In genomic region chr20:50788045-50788867, GRCh38 we compare ENCODE assay signal across 1 cellular context.
TF ChIP-seq lines count a peak whose summit lies in the region.

No MANE protein-coding gene starts in this region.

TF ChIP-seq in HepG2, 621 proteins besides CTCF, POLR2A, EP300 and RAD21 (continued from another document and continues in another):
- TF ChIP-seq, protein P1, sequence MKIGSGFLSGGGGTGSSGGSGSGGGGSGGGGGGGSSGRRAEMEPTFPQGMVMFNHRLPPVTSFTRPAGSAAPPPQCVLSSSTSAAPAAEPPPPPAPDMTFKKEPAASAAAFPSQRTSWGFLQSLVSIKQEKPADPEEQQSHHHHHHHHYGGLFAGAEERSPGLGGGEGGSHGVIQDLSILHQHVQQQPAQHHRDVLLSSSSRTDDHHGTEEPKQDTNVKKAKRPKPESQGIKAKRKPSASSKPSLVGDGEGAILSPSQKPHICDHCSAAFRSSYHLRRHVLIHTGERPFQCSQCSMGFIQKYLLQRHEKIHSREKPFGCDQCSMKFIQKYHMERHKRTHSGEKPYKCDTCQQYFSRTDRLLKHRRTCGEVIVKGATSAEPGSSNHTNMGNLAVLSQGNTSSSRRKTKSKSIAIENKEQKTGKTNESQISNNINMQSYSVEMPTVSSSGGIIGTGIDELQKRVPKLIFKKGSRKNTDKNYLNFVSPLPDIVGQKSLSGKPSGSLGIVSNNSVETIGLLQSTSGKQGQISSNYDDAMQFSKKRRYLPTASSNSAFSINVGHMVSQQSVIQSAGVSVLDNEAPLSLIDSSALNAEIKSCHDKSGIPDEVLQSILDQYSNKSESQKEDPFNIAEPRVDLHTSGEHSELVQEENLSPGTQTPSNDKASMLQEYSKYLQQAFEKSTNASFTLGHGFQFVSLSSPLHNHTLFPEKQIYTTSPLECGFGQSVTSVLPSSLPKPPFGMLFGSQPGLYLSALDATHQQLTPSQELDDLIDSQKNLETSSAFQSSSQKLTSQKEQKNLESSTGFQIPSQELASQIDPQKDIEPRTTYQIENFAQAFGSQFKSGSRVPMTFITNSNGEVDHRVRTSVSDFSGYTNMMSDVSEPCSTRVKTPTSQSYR (CRISPR knock-in tag; IDR thresholded peaks at IDR 0.05; ENCODE audit: borderline replicate concordance): no peak
- TF ChIP-seq ZNF574 (CRISPR knock-in tag; IDR thresholded peaks at IDR 0.05) (no peak), ZNF556 (CRISPR knock-in tag; IDR thresholded peaks at IDR 0.05; ENCODE audit: borderline replicate concordance) (no peak), HCFC1 (IDR thresholded peaks at IDR 0.05; ENCODE audit: low read depth, low read length) (no peak), CCAR2 (optimal IDR thresholded peaks at IDR 0.05; ENCODE audit: low read depth, low read length) (no peak), NBN (conservative IDR thresholded peaks at IDR 0.05) (no peak), ZNF550 (CRISPR knock-in tag; IDR thresholded peaks at IDR 0.05; ENCODE audit: borderline replicate concordance) (no peak), ZNF407 (CRISPR knock-in tag; IDR thresholded peaks at IDR 0.05; ENCODE audit: not compliant biosample characterization) (no peak), ZNF83 (CRISPR knock-in tag; IDR thresholded peaks at IDR 0.05; ENCODE audit: borderline replicate concordance) (no peak), KIAA2018 (CRISPR knock-in tag; IDR thresholded peaks at IDR 0.05; ENCODE audit: borderline replicate concordance) (no peak), ZNF460 (CRISPR knock-in tag; IDR thresholded peaks at IDR 0.05; ENCODE audit: borderline replicate concordance) (no peak), SP1 (IDR thresholded peaks at IDR 0.05) (no peak), SP1 (CRISPR knock-in tag; IDR thresholded peaks at IDR 0.05) (no peak), ZNF766 (CRISPR knock-in tag; IDR thresholded peaks at IDR 0.05; ENCODE audit: borderline replicate concordance) (no peak), ZNF772 (CRISPR knock-in tag; IDR thresholded peaks at IDR 0.05) (peak; percentile 56; the same call in 1 of the 2 replicates), KMT2B (CRISPR knock-in tag; IDR thresholded peaks at IDR 0.05) (no peak), KDM4B (CRISPR knock-in tag; IDR thresholded peaks at IDR 0.05) (0 out of 2 replicates have a peak, but pooled peaks have one; percentile 43), ETV6 (CRISPR knock-in tag; conservative IDR thresholded peaks at IDR 0.05) (no peak), ZNF512 (CRISPR knock-in tag; IDR thresholded peaks at IDR 0.05) (no peak), CBX5 (CRISPR knock-in tag; IDR thresholded peaks at IDR 0.05; ENCODE audit: borderline replicate concordance) (no peak), RXRB (CRISPR knock-in tag; IDR thresholded peaks at IDR 0.05; ENCODE audit: borderline replicate concordance) (peak; percentile 42; the same call in 1 of the 2 replicates)
- TF ChIP-seq, protein P2, sequence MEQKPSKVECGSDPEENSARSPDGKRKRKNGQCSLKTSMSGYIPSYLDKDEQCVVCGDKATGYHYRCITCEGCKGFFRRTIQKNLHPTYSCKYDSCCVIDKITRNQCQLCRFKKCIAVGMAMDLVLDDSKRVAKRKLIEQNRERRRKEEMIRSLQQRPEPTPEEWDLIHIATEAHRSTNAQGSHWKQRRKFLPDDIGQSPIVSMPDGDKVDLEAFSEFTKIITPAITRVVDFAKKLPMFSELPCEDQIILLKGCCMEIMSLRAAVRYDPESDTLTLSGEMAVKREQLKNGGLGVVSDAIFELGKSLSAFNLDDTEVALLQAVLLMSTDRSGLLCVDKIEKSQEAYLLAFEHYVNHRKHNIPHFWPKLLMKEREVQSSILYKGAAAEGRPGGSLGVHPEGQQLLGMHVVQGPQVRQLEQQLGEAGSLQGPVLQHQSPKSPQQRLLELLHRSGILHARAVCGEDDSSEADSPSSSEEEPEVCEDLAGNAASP (CRISPR knock-in tag; IDR thresholded peaks at IDR 0.05; ENCODE audit: borderline replicate concordance): 0 out of 2 replicates have a peak, but pooled peaks have one; percentile 12
